In the genomic region with DNA sequence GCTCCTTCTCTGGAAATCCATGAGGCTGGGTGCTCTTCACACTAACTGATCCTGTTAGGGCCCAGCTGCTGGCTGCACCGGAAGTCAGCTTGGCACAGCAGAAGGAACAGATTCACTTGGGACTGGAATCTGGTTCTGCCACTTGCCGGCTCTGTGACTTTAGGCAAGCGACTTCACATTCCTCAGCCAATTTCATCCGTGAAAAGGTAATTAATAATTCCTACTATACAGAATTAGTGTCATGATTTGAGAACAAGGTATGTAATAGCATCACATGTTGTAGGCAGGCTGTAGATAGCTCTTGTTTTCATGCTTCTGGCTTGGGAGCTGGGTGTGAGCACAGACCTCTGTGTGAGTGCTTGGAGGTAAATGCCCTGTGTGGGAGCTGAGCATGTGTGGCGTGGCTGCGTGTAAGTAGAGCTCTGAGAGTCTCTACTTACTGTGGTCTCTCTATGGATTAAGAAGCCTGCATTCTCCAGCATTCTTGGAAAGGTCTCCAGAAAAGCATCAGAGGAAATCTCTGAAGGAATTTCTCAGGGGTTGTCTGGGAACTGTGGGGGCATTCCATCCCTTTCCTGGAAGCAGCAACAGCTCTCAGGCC, we compare ENCODE assay signal across 11 cellular contexts. TPM values are rescaled to one million over a fixed set of nuclear protein-coding genes. Genes with fewer than 3 reads are reported as not detected.
DNase-seq lines count a peak whose midpoint lies in the region; ATAC-seq and TF ChIP-seq lines count a peak whose summit lies in the region.
"Had no signal": no experiment of that assay in that cellular context is flagged by ENCODE, and none has a peak within 500 bp of the region (broad histone marks: within the 10 kb centered on the region; RNA-seq: fewer than 3 reads in every experiment).

No MANE protein-coding gene starts in this region.

- H3K27ac ChIP-seq in ACC112 (ENCODE audit: low read depth, low read length): no peak overlapping the region
- no peak overlapping the region for H3K27ac ChIP-seq in lower lobe of right lung
- no peak overlapping the region for H3K27ac ChIP-seq in effector memory CD4-positive, alpha-beta T cell (ENCODE audit: insufficient read depth, low read length, poor library complexity, severe bottlenecking)
- H3K27ac ChIP-seq in stomach: no peak overlapping the region
- no peak overlapping the region for H3K27ac ChIP-seq in substantia nigra (ENCODE audit: low read depth, low read length, poor library complexity, severe bottlenecking)
- H3K27ac ChIP-seq: KMS-11 had no signal

- H3K4me3 ChIP-seq in ACC112 (ENCODE audit: low read depth, low read length) (no peak overlapping the region), lower lobe of right lung (no peak overlapping the region), stomach (no peak overlapping the region)
- no peak overlapping the region for H3K4me3 ChIP-seq in effector memory CD4-positive, alpha-beta T cell (ENCODE audit: insufficient read depth, low read depth, low read length, poor library complexity, severe bottlenecking)

- no peak for TF ChIP-seq RAD21 in Ishikawa (IDR thresholded peaks at IDR 0.05; ENCODE audit: low read depth)

- H3K4me3 Mint-ChIP-seq in brain: peak overlapping the region in 2 of 5 experiments; percentile 4 to 25
- H3K4me3 Mint-ChIP-seq: activated naive CD8-positive, alpha-beta T cell treated with anti-CD3 and anti-CD28 coated beads for 36 hours; stimulated activated naive B cell treated with anti-CD40 and anti-IgM and Interleukin-4, amounts not matched to agents 10 μg/mL and 1 μg/mL and 100 μg/mL, for 72 hours had no signal

- intact Hi-C loops in lower lobe of right lung (cut with DNase I): no loop called here
- intact Hi-C loops in stomach (cut with DNase I; ENCODE audit: low total_unique reads): no loop called here

- H3K36me3 ChIP-seq in ACC112 (ENCODE audit: insufficient read depth, low read length): no peaks in the 10 kb centered on the region
- H3K36me3 ChIP-seq in lower lobe of right lung: no peaks in the 10 kb centered on the region
- no peaks in the 10 kb centered on the region for H3K36me3 ChIP-seq in effector memory CD4-positive, alpha-beta T cell (ENCODE audit: control insufficient read depth, insufficient read depth, low read length)
- no peaks in the 10 kb centered on the region for H3K36me3 ChIP-seq in stomach

- DNase-seq in lower lobe of right lung (peak; percentile 68), stomach (no peak), substantia nigra (lab: John Stamatoyannopoulos, UW) (no peak)
- no peak for DNase-seq in effector memory CD4-positive, alpha-beta T cell
- DNase-seq: activated naive CD8-positive, alpha-beta T cell treated with anti-CD3 and anti-CD28 coated beads for 36 hours; stimulated activated naive B cell treated with anti-CD40 and anti-IgM and Interleukin-4, amounts not matched to agents 10 μg/mL and 1 μg/mL and 100 μg/mL, for 72 hours had no signal

- ATAC-seq in lower lobe of right lung: peak; percentile 84 to 86
- no peak for ATAC-seq in HG03442 (IDR thresholded peaks at IDR 0.05; ENCODE audit: unreplicated experiment)
- ATAC-seq: stimulated activated naive B cell treated with anti-CD40 and anti-IgM and Interleukin-4, amounts not matched to agents 10 μg/mL and 1 μg/mL and 100 μg/mL, for 72 hours had no signal

- H3K9me3 ChIP-seq in lower lobe of right lung: no peaks in the 10 kb centered on the region
- H3K9me3 ChIP-seq in effector memory CD4-positive, alpha-beta T cell (ENCODE audit: control insufficient read depth, low read length): no peaks in the 10 kb centered on the region
- H3K9me3 ChIP-seq in stomach: no peaks in the 10 kb centered on the region

- H3K4me1 ChIP-seq in ACC112 (ENCODE audit: control insufficient read depth, insufficient read depth, low read length, unreplicated experiment): no peaks in the 10 kb centered on the region
- H3K4me1 ChIP-seq in lower lobe of right lung: peaks cover 8% of the 10 kb centered on the region
- H3K4me1 ChIP-seq in effector memory CD4-positive, alpha-beta T cell (ENCODE audit: control insufficient read depth, insufficient read depth, low read length, poor library complexity, severe bottlenecking): no peaks in the 10 kb centered on the region
- H3K4me1 ChIP-seq in stomach: peaks cover 0 to 6% (median 2%) of the 10 kb centered on the region in 4 donors

- H3K36me3 Mint-ChIP-seq in brain: no peaks in the 10 kb centered on the region
- H3K36me3 Mint-ChIP-seq: activated naive CD8-positive, alpha-beta T cell treated with anti-CD3 and anti-CD28 coated beads for 36 hours; stimulated activated naive B cell treated with anti-CD40 and anti-IgM and Interleukin-4, amounts not matched to agents 10 μg/mL and 1 μg/mL and 100 μg/mL, for 72 hours had no signal

- H3K27me3 Mint-ChIP-seq in brain: no peaks in the 10 kb centered on the region

- H3K4me1 Mint-ChIP-seq in brain: peaks cover 37% of the 10 kb centered on the region
- H3K4me1 Mint-ChIP-seq: activated naive CD8-positive, alpha-beta T cell treated with anti-CD3 and anti-CD28 coated beads for 36 hours had no signal

- H3K27ac Mint-ChIP-seq in brain: peak overlapping the region; percentile 16 to 89 (median 80)
- H3K27ac Mint-ChIP-seq: activated naive CD8-positive, alpha-beta T cell treated with anti-CD3 and anti-CD28 coated beads for 36 hours; stimulated activated naive B cell treated with anti-CD40 and anti-IgM and Interleukin-4, amounts not matched to agents 10 μg/mL and 1 μg/mL and 100 μg/mL, for 72 hours had no signal

- WGBS in stomach, 5 donors: 33 to 42% (median 34%) methylated on average over 6 of the region's 6 CpGs

- H3K9me3 Mint-ChIP-seq in brain: peaks cover 0 to 3% (median 0%) of the 10 kb centered on the region in 5 experiments

- H2AFZ ChIP-seq in ACC112 (ENCODE audit: low read length, unreplicated experiment): peak overlapping the region; percentile 40

- H3K27me3 ChIP-seq in ACC112 (ENCODE audit: insufficient read depth, low read length) (no peaks in the 10 kb centered on the region), lower lobe of right lung (ENCODE audit: low read depth) (no peaks in the 10 kb centered on the region), stomach (peaks cover 0 to 26% (median 0%) of the 10 kb centered on the region in 3 donors)
- peaks cover 6% of the 10 kb centered on the region for H3K27me3 ChIP-seq in effector memory CD4-positive, alpha-beta T cell (replicated peaks; ENCODE audit: control insufficient read depth, insufficient read depth, low read length, poor library complexity, severe bottlenecking)

- H3K79me2 ChIP-seq in ACC112 (ENCODE audit: control insufficient read depth, insufficient read depth, low read length, unreplicated experiment): no peaks in the 10 kb centered on the region

- TF ChIP-seq CTCF in brain (conservative IDR thresholded peaks at IDR 0.05): no peak
- no peak for TF ChIP-seq CTCF in lower lobe of right lung (IDR thresholded peaks at IDR 0.05)
- TF ChIP-seq CTCF in stomach (IDR thresholded peaks at IDR 0.05): no peak

- TF ChIP-seq POLR2A in stomach (IDR thresholded peaks at IDR 0.05): no peak

- peak; percentile 43; the same call in 1 of the 2 replicates for TF ChIP-seq EP300 in Ishikawa (IDR thresholded peaks at IDR 0.05; ENCODE audit: borderline replicate concordance)
- no peak for TF ChIP-seq EP300 in stomach (IDR thresholded peaks at IDR 0.05)

TF ChIP-seq in Ishikawa, 13 proteins besides CTCF, POLR2A, EP300 and RAD21 (continues in another document):
- TF ChIP-seq CEBPB (IDR thresholded peaks at IDR 0.05) (no peak), TCF12 (IDR thresholded peaks at IDR 0.05; ENCODE audit: low read depth) (peak; percentile 73), YY1 (IDR thresholded peaks at IDR 0.05; ENCODE audit: low read depth) (no peak), NFIC (IDR thresholded peaks at IDR 0.05) (peak; percentile 65), EGR1 (IDR thresholded peaks at IDR 0.05) (no peak), TAF1 (IDR thresholded peaks at IDR 0.05; ENCODE audit: low read depth) (no peak), FOXM1 (IDR thresholded peaks at IDR 0.05; ENCODE audit: borderline replicate concordance, low read depth) (no peak), ZBTB7A (IDR thresholded peaks at IDR 0.05; ENCODE audit: low read depth) (no peak), REST (IDR thresholded peaks at IDR 0.05; ENCODE audit: low read depth) (no peak), CREB1 (IDR thresholded peaks at IDR 0.05; ENCODE audit: low read depth) (no peak)
- TF ChIP-seq, protein P1, sequence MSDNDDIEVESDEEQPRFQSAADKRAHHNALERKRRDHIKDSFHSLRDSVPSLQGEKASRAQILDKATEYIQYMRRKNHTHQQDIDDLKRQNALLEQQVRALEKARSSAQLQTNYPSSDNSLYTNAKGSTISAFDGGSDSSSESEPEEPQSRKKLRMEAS (IDR thresholded peaks at IDR 0.05): peak; percentile 44; the same call in 1 of the 2 replicates

RNA-seq across cellular contexts. Expression of gene PPM1J, which starts 47.5 kb away (rescaled TPM):
- polyA plus RNA-seq in brain (ENCODE audit: insufficient read depth, low read depth, low replicate concordance) (1.6 TPM), stomach (1 to 10 TPM in 1 of 3 donors, under 1 TPM in 1, not detected in 1; 0.50 to 4.0 TPM)
- total RNA-seq in lower lobe of right lung (0.30 TPM), stomach (1 to 10 TPM in 1 of 5 donors, under 1 TPM in 1, not detected in 3; 0.87 to 1.3 TPM)

RNA-seq across cellular contexts. Expression of gene RHOC, which starts 55.7 kb away (rescaled TPM):
- 132 TPM for polyA plus RNA-seq in brain (ENCODE audit: insufficient read depth, low read depth, low replicate concordance)
- 126 TPM for total RNA-seq in lower lobe of right lung
- 100 to 1,000 TPM in 4 of 5 donors, 10 to 100 TPM in 1; 99.8 to 149 (median 113) TPM for total RNA-seq in stomach
- polyA plus RNA-seq in stomach: 100 to 1,000 TPM; 159 to 375 (median 244) TPM
